ENCODE assay signal across 20 cellular contexts in genomic region chr3:115845986-115846385, GRCh38.
"Had no signal": no experiment of that assay in that cellular context is flagged by ENCODE, and none has a peak within 500 bp of the region (broad histone marks: within the 10 kb centered on the region; RNA-seq: fewer than 3 reads in every experiment).

No MANE protein-coding gene starts in this region.

- DNase-seq: colonic mucosa; cortex of kidney; dorsolateral prefrontal cortex; effector CD4-positive, alpha-beta T cell; effector memory CD4-positive, alpha-beta T cell; foreskin keratinocyte; gastrocnemius medialis; glutamatergic neuron; head of caudate nucleus; heart right ventricle; hippocampal formation; left cardiac atrium; left lung; left ventricle myocardium superior; lower lobe of right lung; mesenchymal stem cell; mucosa of descending colon; naive B cell; naive thymus-derived CD8-positive, alpha-beta T cell had no signal

- H3K4me3 ChIP-seq: colonic mucosa, dorsolateral prefrontal cortex, esophagus muscularis mucosa, gastrocnemius medialis, heart right ventricle, left lung, lower lobe of right lung, mucosa of descending colon had no signal

- H3K36me3 ChIP-seq: colonic mucosa, esophagus muscularis mucosa, gastrocnemius medialis, heart right ventricle, left lung, lower lobe of right lung had no signal

- H3K9me3 ChIP-seq: colonic mucosa, esophagus muscularis mucosa, gastrocnemius medialis, heart right ventricle, left lung, lower lobe of right lung, mucosa of descending colon had no signal

- H3K27ac ChIP-seq: colonic mucosa, dorsolateral prefrontal cortex, esophagus muscularis mucosa, foreskin keratinocyte, gastrocnemius medialis, heart right ventricle, left lung, lower lobe of right lung had no signal

- ATAC-seq: foreskin keratinocyte; gastrocnemius medialis; heart right ventricle; left cardiac atrium; left lung; left ventricle myocardium superior; lower lobe of right lung; mucosa of descending colon; naive thymus-derived CD8-positive, alpha-beta T cell had no signal
